2 cellular contexts compared by ENCODE assay signal in the genomic region with DNA sequence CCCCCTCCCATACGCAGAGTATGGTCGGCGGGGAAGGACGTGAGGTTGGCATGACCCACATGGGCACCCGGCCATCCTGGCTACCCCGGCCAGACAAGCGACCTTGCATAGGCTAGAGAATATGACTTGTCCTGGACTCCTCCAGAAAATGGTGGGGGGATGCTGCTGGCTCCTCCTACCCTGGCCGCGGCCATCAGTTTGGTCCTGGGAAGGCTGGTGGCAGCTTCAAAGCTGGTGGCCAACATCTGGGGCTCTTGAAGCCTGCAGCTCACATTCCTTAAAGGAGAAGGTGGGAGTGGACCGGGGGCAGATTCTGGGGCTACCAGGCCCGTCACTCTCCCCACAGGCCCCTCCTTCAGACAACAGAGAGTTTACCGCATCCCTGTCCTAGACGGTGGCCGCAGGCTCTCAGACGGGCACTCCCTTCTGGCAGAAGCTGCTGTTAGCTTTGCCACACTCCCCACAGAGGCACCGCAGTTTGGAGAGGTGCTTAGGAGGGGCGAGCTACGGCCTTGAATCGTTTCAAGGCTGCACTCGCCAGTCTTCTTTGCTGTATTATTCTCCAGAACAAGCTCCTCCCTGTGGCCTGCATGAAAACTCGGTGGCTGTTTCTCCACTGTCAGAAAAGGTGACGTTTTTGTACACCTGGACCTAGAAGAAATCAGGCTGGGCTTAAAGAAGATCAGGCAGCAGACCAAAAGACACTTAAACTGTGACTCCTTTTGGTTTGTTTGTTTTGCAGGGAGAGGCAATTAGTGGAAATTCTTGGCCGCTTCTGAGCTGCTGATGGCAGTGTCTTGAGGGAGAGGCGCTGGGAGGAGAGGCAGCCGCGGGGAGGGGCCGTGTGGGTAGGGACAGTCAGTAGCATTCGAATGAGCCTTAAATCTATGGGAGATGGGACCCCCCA.
TF ChIP-seq lines count a peak whose summit lies in the region.

No MANE protein-coding gene starts in this region.

TF ChIP-seq in HCT116, 20 proteins besides CTCF, POLR2A, EP300 and RAD21 (continued from another document):
- TF ChIP-seq POLR2AphosphoS5 (IDR thresholded peaks at IDR 0.05; ENCODE audit: low read depth, low read length) (no peak), SIN3A (IDR thresholded peaks at IDR 0.05; ENCODE audit: low read depth) (no peak), EZH2 (IDR thresholded peaks at IDR 0.05) (no peak), JUND (IDR thresholded peaks at IDR 0.05) (no peak), ZNF274 (IDR thresholded peaks at IDR 0.05; ENCODE audit: low read depth, low read length) (no peak), FOSL1 (IDR thresholded peaks at IDR 0.05; ENCODE audit: low read depth) (no peak), EGR1 (IDR thresholded peaks at IDR 0.05; ENCODE audit: low read depth) (no peak), ZFX (IDR thresholded peaks at IDR 0.05) (no peak), CEBPB (IDR thresholded peaks at IDR 0.05; ENCODE audit: low read depth) (no peak), ELF1 (IDR thresholded peaks at IDR 0.05; ENCODE audit: borderline replicate concordance, low read depth) (no peak), EZH2phosphoT487 (IDR thresholded peaks at IDR 0.05; ENCODE audit: borderline replicate concordance) (no peak), YY1 (IDR thresholded peaks at IDR 0.05; ENCODE audit: extremely low read depth, insufficient replicate concordance, low read depth, low read length) (no peak), CBX3 (IDR thresholded peaks at IDR 0.05; ENCODE audit: low read depth) (no peak)
- TF ChIP-seq, protein P1, sequence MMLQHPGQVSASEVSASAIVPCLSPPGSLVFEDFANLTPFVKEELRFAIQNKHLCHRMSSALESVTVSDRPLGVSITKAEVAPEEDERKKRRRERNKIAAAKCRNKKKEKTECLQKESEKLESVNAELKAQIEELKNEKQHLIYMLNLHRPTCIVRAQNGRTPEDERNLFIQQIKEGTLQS (IDR thresholded peaks at IDR 0.05): no peak
- TF ChIP-seq, protein P2, sequence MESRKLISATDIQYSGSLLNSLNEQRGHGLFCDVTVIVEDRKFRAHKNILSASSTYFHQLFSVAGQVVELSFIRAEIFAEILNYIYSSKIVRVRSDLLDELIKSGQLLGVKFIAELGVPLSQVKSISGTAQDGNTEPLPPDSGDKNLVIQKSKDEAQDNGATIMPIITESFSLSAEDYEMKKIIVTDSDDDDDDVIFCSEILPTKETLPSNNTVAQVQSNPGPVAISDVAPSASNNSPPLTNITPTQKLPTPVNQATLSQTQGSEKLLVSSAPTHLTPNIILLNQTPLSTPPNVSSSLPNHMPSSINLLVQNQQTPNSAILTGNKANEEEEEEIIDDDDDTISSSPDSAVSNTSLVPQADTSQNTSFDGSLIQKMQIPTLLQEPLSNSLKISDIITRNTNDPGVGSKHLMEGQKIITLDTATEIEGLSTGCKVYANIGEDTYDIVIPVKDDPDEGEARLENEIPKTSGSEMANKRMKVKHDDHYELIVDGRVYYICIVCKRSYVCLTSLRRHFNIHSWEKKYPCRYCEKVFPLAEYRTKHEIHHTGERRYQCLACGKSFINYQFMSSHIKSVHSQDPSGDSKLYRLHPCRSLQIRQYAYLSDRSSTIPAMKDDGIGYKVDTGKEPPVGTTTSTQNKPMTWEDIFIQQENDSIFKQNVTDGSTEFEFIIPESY (IDR thresholded peaks at IDR 0.05; ENCODE audit: extremely low read depth, insufficient replicate concordance, low read length): no peak
- TF ChIP-seq, protein P3, sequence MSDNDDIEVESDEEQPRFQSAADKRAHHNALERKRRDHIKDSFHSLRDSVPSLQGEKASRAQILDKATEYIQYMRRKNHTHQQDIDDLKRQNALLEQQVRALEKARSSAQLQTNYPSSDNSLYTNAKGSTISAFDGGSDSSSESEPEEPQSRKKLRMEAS (IDR thresholded peaks at IDR 0.05): no peak

TF ChIP-seq in K562, 482 proteins besides CTCF, POLR2A, EP300 and RAD21:
- TF ChIP-seq, protein P4, sequence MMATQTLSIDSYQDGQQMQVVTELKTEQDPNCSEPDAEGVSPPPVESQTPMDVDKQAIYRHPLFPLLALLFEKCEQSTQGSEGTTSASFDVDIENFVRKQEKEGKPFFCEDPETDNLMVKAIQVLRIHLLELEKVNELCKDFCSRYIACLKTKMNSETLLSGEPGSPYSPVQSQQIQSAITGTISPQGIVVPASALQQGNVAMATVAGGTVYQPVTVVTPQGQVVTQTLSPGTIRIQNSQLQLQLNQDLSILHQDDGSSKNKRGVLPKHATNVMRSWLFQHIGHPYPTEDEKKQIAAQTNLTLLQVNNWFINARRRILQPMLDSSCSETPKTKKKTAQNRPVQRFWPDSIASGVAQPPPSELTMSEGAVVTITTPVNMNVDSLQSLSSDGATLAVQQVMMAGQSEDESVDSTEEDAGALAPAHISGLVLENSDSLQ (IDR thresholded peaks at IDR 0.05): peak; percentile 7; the same call in 1 of the 2 replicates
- TF ChIP-seq, protein P5, sequence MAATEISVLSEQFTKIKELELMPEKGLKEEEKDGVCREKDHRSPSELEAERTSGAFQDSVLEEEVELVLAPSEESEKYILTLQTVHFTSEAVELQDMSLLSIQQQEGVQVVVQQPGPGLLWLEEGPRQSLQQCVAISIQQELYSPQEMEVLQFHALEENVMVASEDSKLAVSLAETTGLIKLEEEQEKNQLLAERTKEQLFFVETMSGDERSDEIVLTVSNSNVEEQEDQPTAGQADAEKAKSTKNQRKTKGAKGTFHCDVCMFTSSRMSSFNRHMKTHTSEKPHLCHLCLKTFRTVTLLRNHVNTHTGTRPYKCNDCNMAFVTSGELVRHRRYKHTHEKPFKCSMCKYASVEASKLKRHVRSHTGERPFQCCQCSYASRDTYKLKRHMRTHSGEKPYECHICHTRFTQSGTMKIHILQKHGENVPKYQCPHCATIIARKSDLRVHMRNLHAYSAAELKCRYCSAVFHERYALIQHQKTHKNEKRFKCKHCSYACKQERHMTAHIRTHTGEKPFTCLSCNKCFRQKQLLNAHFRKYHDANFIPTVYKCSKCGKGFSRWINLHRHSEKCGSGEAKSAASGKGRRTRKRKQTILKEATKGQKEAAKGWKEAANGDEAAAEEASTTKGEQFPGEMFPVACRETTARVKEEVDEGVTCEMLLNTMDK (IDR thresholded peaks at IDR 0.05; ENCODE audit: borderline replicate concordance, insufficient read depth, low read depth, low read length, poor library complexity, severe bottlenecking): peak; percentile 4
- TF ChIP-seq NEUROD1 (IDR thresholded peaks at IDR 0.05; ENCODE audit: borderline replicate concordance, low read depth, low read length, partially characterized antibody): peak; percentile 12
- no peak for TF ChIP-seq BCL6 (CRISPR knock-in tag; IDR thresholded peaks at IDR 0.05)
- no peak for TF ChIP-seq KHSRP (IDR thresholded peaks at IDR 0.05)
- no peak for TF ChIP-seq RB1 (IDR thresholded peaks at IDR 0.05; ENCODE audit: low read depth)
- no peak for TF ChIP-seq LEF1 (IDR thresholded peaks at IDR 0.05)
- TF ChIP-seq KDM1A (IDR thresholded peaks at IDR 0.05): no peak
- TF ChIP-seq ZNF699 (CRISPR knock-in tag; IDR thresholded peaks at IDR 0.05; ENCODE audit: insufficient replicate concordance): no peak
